7 cellular contexts compared by ENCODE assay signal in the genomic region with DNA sequence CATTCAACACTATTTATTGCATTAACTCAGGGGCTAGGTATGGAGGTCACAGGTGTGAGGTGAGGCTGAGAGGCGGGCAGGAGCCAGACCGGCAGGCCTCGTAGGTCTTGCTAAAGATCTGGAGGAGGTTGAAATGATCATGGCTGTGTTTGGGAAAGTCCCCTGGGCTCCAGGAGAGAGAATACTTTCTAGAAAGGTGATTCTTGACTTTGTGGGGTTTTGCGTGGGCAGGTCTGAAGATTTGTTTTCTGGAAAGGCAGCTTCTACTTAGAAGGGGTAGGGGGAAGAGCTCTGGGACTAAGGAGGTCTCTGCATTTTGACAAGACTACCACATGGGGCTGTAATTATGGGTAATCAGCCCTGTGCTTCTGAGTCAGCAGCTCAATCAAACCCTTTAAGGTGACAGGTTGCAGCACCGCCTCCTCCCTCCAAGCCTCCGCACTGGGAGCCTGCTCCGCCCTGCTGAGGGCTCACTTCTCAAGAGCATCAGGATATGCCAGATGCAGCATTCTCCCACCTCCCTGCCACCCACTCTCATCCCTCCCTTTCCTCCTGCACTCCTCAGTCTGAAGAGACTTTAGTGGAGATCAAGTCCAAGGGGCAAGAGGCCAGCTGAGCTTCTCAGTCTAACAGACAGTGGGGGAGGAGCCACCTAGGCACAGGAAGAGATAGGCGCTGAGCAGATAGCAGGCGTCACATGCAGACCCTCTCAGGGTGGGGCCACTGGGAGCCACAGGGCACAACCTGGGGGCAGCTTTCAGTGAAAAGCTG. TPM values are rescaled to one million over a fixed set of nuclear protein-coding genes. Genes with fewer than 3 reads are reported as not detected.
A peak's percentile ranks its signal among the peaks of the same experiment; 100 is the strongest.
DNase-seq lines count a peak whose midpoint lies in the region; ATAC-seq and TF ChIP-seq lines count a peak whose summit lies in the region.

No MANE protein-coding gene starts in this region.

- CTCF ChIA-PET in HEK293 (lab: Yijun Ruan, JAX) = interaction anchor here (0.5 kb wide), 1 partner anchor 103 kb away, joined by 3 read pairs; no protein-coding TSS in a partner anchor

- no peaks in the 10 kb centered on the region for H3K9me3 ChIP-seq in HEK293 (ENCODE audit: control insufficient read depth, insufficient read depth, low read depth, low read length)
- no peaks in the 10 kb centered on the region for H3K9me3 ChIP-seq in cardiac muscle cell (ENCODE audit: low read depth)
- no peaks in the 10 kb centered on the region for H3K9me3 ChIP-seq in spleen

- H3K27ac ChIP-seq in HEK293 (ENCODE audit: extremely low read depth, low read depth, low read length) (no peak overlapping the region), cardiac muscle cell (peak overlapping the region; percentile 34), spleen (no peak overlapping the region)

- intact Hi-C loops in spleen (cut with DNase I; ENCODE audit: low total_unique reads) = no loop called here

- 67 to 84% (median 79%) methylated on average over 9 of the region's 9 CpGs for WGBS in spleen, 5 donors

- TF ChIP-seq POLR2A in spleen (IDR thresholded peaks at IDR 0.05) = no peak

- H3K27me3 ChIP-seq in cardiac muscle cell (no peaks in the 10 kb centered on the region), spleen (replicated peaks in 1 of 7) (no peaks in the 10 kb centered on the region)

- H3K4me3 ChIP-seq in HEK293 (ENCODE audit: low read depth, low read length) = no peak overlapping the region
- H3K4me3 ChIP-seq in cardiac muscle cell = no peak overlapping the region
- no peak overlapping the region for H3K4me3 ChIP-seq in spleen

- no peaks in the 10 kb centered on the region for H3K36me3 ChIP-seq in HEK293 (ENCODE audit: control insufficient read depth in 2 of 2, insufficient read depth in 1 of 2, low read length in 2 of 2)
- no peaks in the 10 kb centered on the region for H3K36me3 ChIP-seq in cardiac muscle cell
- H3K36me3 ChIP-seq in spleen = no peaks in the 10 kb centered on the region

- H3K4me1 ChIP-seq in HEK293 (ENCODE audit: control insufficient read depth, insufficient read depth, low read length) (no peaks in the 10 kb centered on the region), cardiac muscle cell (ENCODE audit: low read depth) (peaks cover 19% of the 10 kb centered on the region), spleen (peaks cover 0 to 21% (median 0%) of the 10 kb centered on the region in 6 donors)

- ATAC-seq in GM21619 (IDR thresholded peaks at IDR 0.05; ENCODE audit: unreplicated experiment) = no peak

- DNase-seq in NCI-H524 (lab: John Stamatoyannopoulos, UW) (peak; percentile 95 to 97), cardiac muscle cell (ENCODE audit: low read depth in 1 of 2, low spot score in 1 of 2) (peak in 1 of 2 donors; percentile 30), spleen (peak; percentile 54), globus pallidus (ENCODE audit: low spot score) (no peak)
- DNase-seq in NK-92 treated with Interleukin-12 subunit alpha and Interleukin-12 subunit beta, amount 100 ng/mL, for 24 hours (lab: John Stamatoyannopoulos, UW) = no peak

- TF ChIP-seq CTCF in HEK293 (tag by site-specific recombination; IDR thresholded peaks at IDR 0.05) = no peak
- no peak for TF ChIP-seq CTCF in cardiac muscle cell (IDR thresholded peaks at IDR 0.05; ENCODE audit: low read depth, low read length)
- TF ChIP-seq CTCF in spleen (IDR thresholded peaks at IDR 0.05 in 8 of 11, conservative IDR thresholded peaks at IDR 0.05 in 3 of 11) = no peak

- POLR2A ChIA-PET in HEK293 (lab: Yijun Ruan, JAX) = interaction anchor here (0.6 kb wide), 1 partner anchor 15 kb away, joined by 4 read pairs; no protein-coding TSS in a partner anchor

TF ChIP-seq in HEK293, 187 proteins besides CTCF, POLR2A, EP300 and RAD21 (continues in another document):
- TF ChIP-seq ZBTB21 (tag by site-specific recombination; IDR thresholded peaks at IDR 0.05) = no peak
- TF ChIP-seq EGR2 (tag by site-specific recombination; IDR thresholded peaks at IDR 0.05; ENCODE audit: low read depth) = peak; percentile 97
- no peak for TF ChIP-seq ZNF473 (tag by site-specific recombination; IDR thresholded peaks at IDR 0.05)
- peak; percentile 55 for TF ChIP-seq SP2 (tag by site-specific recombination; IDR thresholded peaks at IDR 0.05)
- TF ChIP-seq SP7 (tag by site-specific recombination; IDR thresholded peaks at IDR 0.05) = peak; percentile 97
- peak; percentile 36; the same call in 1 of the 2 replicates for TF ChIP-seq ZBTB8A (tag by site-specific recombination; IDR thresholded peaks at IDR 0.05)
- no peak for TF ChIP-seq ZNF155 (tag by site-specific recombination; IDR thresholded peaks at IDR 0.05)
- no peak for TF ChIP-seq ZNF266 (tag by site-specific recombination; IDR thresholded peaks at IDR 0.05; ENCODE audit: low read depth)
- no peak for TF ChIP-seq ZBTB11 (tag by site-specific recombination; conservative IDR thresholded peaks at IDR 0.05; ENCODE audit: low read depth)
- TF ChIP-seq, protein P1, sequence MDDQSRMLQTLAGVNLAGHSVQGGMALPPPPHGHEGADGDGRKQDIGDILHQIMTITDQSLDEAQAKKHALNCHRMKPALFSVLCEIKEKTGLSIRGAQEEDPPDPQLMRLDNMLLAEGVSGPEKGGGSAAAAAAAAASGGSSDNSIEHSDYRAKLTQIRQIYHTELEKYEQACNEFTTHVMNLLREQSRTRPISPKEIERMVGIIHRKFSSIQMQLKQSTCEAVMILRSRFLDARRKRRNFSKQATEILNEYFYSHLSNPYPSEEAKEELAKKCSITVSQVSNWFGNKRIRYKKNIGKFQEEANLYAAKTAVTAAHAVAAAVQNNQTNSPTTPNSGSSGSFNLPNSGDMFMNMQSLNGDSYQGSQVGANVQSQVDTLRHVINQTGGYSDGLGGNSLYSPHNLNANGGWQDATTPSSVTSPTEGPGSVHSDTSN (CRISPR knock-in tag; IDR thresholded peaks at IDR 0.05) = no peak
- no peak for TF ChIP-seq ZNF660 (tag by site-specific recombination; IDR thresholded peaks at IDR 0.05)
- no peak for TF ChIP-seq ZNF624 (tag by site-specific recombination; IDR thresholded peaks at IDR 0.05)
- no peak for TF ChIP-seq ZNF600 (tag by site-specific recombination; IDR thresholded peaks at IDR 0.05)
- TF ChIP-seq ZNF48 (tag by site-specific recombination; IDR thresholded peaks at IDR 0.05) = no peak
- TF ChIP-seq KLF17 (tag by site-specific recombination; IDR thresholded peaks at IDR 0.05) = peak; percentile 58; the same call in 1 of the 2 replicates
- TF ChIP-seq, protein P2, sequence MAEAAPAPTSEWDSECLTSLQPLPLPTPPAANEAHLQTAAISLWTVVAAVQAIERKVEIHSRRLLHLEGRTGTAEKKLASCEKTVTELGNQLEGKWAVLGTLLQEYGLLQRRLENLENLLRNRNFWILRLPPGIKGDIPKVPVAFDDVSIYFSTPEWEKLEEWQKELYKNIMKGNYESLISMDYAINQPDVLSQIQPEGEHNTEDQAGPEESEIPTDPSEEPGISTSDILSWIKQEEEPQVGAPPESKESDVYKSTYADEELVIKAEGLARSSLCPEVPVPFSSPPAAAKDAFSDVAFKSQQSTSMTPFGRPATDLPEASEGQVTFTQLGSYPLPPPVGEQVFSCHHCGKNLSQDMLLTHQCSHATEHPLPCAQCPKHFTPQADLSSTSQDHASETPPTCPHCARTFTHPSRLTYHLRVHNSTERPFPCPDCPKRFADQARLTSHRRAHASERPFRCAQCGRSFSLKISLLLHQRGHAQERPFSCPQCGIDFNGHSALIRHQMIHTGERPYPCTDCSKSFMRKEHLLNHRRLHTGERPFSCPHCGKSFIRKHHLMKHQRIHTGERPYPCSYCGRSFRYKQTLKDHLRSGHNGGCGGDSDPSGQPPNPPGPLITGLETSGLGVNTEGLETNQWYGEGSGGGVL (tag by site-specific recombination; IDR thresholded peaks at IDR 0.05) = peak; percentile 37
- TF ChIP-seq ZIC2 (tag by site-specific recombination; IDR thresholded peaks at IDR 0.05) = peak; percentile 71
- TF ChIP-seq SP3 (tag by site-specific recombination; IDR thresholded peaks at IDR 0.05) = no peak
- TF ChIP-seq OSR2 (tag by site-specific recombination; IDR thresholded peaks at IDR 0.05) = peak; percentile 63
- no peak for TF ChIP-seq ZNF514 (tag by site-specific recombination; IDR thresholded peaks at IDR 0.05)

RNA-seq across cellular contexts. Expression of gene SLC30A1, which starts 30.5 kb away (rescaled TPM):
- total RNA-seq in cardiac muscle cell (8.1 and 10.8 TPM in 2 replicates), spleen (10 to 100 TPM; 28.0 to 38.5 (median 32.8) TPM)
- polyA plus RNA-seq in cardiac muscle cell (6.8 and 7.1 TPM in 2 replicates), spleen (1 to 10 TPM; 3.0 to 5.8 (median 3.3) TPM)

RNA-seq across cellular contexts. Expression of gene RD3, which starts 56.5 kb away (rescaled TPM):
- 0.46 TPM in 1 of 2 replicates, not detected in the other for total RNA-seq in cardiac muscle cell
- 0.49 and 0.99 TPM in 2 replicates for polyA plus RNA-seq in cardiac muscle cell
- not detected for total RNA-seq in spleen
- polyA plus RNA-seq in spleen = not detected

Comparison
In these comparisons a context has a peak if more than half of its experiments do, and no peak if none do; other contexts are left out.
1. DNase-seq: peak in NCI-H524 (2 of 2) and spleen (single experiment); none in globus pallidus (single experiment) and NK-92 treated with Interleukin-12 subunit alpha and Interleukin-12 subunit beta, amount 100 ng/mL, for 24 hours (single experiment).